8 cellular contexts compared by ENCODE assay signal in the genomic region with DNA sequence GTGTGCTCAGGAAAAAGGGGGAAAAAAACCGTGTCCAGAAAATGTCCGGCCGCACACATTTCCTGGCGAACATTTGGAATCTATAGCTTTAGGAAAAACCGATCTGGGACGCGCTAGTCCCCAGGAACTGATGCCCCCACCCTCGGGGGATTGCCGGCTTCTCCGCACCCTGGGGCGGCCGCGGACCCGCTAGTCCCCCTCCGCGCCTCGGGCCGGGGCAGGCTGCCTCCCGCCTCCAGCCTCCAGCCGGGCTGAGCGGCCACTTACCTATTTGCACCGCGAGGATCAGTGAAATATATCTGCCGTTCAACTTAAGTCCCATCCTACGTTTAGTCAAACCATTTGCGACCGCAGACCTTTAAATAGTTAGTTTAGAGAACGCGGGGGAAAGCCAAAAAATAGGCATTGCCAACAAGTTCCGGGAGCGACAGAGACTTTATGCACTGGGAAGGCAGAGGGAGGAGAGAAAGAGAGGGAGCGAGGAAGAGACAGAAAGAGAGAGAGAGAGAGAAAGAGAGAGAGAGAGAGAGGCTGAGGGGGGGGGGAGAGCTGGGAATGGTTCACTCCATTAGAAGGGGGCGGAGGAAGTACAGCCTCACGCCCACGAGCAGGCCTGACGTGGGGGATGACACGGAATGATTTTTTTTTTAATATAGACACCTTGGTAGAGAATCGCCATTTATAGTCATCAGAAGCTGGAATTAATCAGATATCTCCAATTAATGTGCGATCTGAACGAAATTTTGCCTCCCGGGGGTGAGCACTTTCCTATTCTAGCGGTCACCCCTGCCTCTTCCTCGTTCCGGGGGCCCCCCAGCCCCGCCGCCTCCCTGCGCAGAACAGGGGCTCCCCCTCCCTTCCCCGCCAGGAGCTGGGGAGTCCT. TPM values are rescaled to one million over a fixed set of nuclear protein-coding genes. Genes with fewer than 3 reads are reported as not detected.
DNase-seq lines count a peak whose midpoint lies in the region; ATAC-seq and TF ChIP-seq lines count a peak whose summit lies in the region.

A gene with protein sequence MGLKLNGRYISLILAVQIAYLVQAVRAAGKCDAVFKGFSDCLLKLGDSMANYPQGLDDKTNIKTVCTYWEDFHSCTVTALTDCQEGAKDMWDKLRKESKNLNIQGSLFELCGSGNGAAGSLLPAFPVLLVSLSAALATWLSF (minus strand): TSS at position 498 of the 883 bp plus-strand sequence. CDS start 176 bp downstream, at position 322.

- no peak for TF ChIP-seq CTCF in right atrium auricular region (IDR thresholded peaks at IDR 0.05)

- no peak within 1 kb of the TSS for H3K27ac ChIP-seq in CD8-positive, alpha-beta memory T cell (ENCODE audit: low read depth, low read length)
- H3K27ac ChIP-seq in right atrium auricular region, result peak within 1 kb of the TSS; percentile 60 to 63
- peak within 1 kb of the TSS; percentile 83 for H3K27ac ChIP-seq in skeletal muscle tissue (ENCODE audit: low read depth, low read length)

- H3K27me3 Mint-ChIP-seq in CD8-positive, alpha-beta memory T cell, result peaks cover 75 to 76% of the 10 kb centered on the region in 2 donors
- H3K27me3 Mint-ChIP-seq in activated CD4-positive, alpha-beta memory T cell treated with anti-CD3 and anti-CD28 coated beads, Interleukin-2, amount 10 ng/mL, durations not matched to agents 7 days and 5 days, result peaks cover 74% of the 10 kb centered on the region

- H3K9me3 Mint-ChIP-seq in CD8-positive, alpha-beta memory T cell, result peaks cover 4 to 36% (median 32%) of the 10 kb centered on the region in 5 donors
- H3K9me3 Mint-ChIP-seq in activated CD4-positive, alpha-beta memory T cell treated with anti-CD3 and anti-CD28 coated beads, Interleukin-2, amount 10 ng/mL, durations not matched to agents 7 days and 5 days, result no peaks in the 10 kb centered on the region

- H3K27me3 ChIP-seq in CD8-positive, alpha-beta memory T cell (ENCODE audit: insufficient read depth, low read length, poor library complexity, severe bottlenecking), result peaks cover 74% of the 10 kb centered on the region
- H3K27me3 ChIP-seq in right atrium auricular region, result peaks cover 63 to 84% of the 10 kb centered on the region in 2 donors
- peaks cover 82 to 92% (median 82%) of the 10 kb centered on the region in 3 donors for H3K27me3 ChIP-seq in skeletal muscle tissue (ENCODE audit: control insufficient read depth in 3 of 3, insufficient read depth in 3 of 3, low read length in 3 of 3)

- peak within 1 kb of the TSS; percentile 18 for H3K4me3 ChIP-seq in CD8-positive, alpha-beta memory T cell (ENCODE audit: low read length)
- H3K4me3 ChIP-seq in right atrium auricular region (peak within 1 kb of the TSS; percentile 37 to 51), skeletal muscle tissue (ENCODE audit: low read length in 3 of 3) (peak within 1 kb of the TSS; percentile 66 to 70 (median 68))

- peaks cover 61% of the 10 kb centered on the region for H3K4me1 ChIP-seq in CD8-positive, alpha-beta memory T cell (ENCODE audit: insufficient read depth, low read length)
- H3K4me1 ChIP-seq in right atrium auricular region, result peaks cover 0 to 60% of the 10 kb centered on the region in 2 donors
- peaks cover 33 to 49% (median 39%) of the 10 kb centered on the region in 3 donors for H3K4me1 ChIP-seq in skeletal muscle tissue (ENCODE audit: control insufficient read depth in 3 of 3, insufficient read depth in 3 of 3, low read length in 3 of 3)

- POLR2A ChIA-PET in CD8-positive, alpha-beta memory T cell (lab: Charles Lee), result no interaction called here
- POLR2A ChIA-PET in activated CD4-positive, alpha-beta memory T cell treated with anti-CD3 and anti-CD28 coated beads, Interleukin-2, amount 10 ng/mL, durations not matched to agents 7 days and 5 days (lab: Charles Lee), result interaction anchor here (0.6 kb wide), 2 partner anchors 11 to 155 kb away, joined by 3 read pairs; no protein-coding TSS in a partner anchor

- H3K36me3 Mint-ChIP-seq in CD8-positive, alpha-beta memory T cell, result peaks cover 0 to 9% (median 3%) of the 10 kb centered on the region in 3 donors
- H3K36me3 Mint-ChIP-seq in activated CD4-positive, alpha-beta memory T cell treated with anti-CD3 and anti-CD28 coated beads, Interleukin-2, amount 10 ng/mL, durations not matched to agents 7 days and 5 days (ENCODE audit: low read depth), result peaks cover 28% of the 10 kb centered on the region

- H3K9me3 ChIP-seq in CD8-positive, alpha-beta memory T cell (ENCODE audit: low read length), result no peaks in the 10 kb centered on the region
- H3K9me3 ChIP-seq in right atrium auricular region (no peaks in the 10 kb centered on the region), skeletal muscle tissue (ENCODE audit: control insufficient read depth in 3 of 3, low read length in 3 of 3) (peaks cover 0 to 6% (median 0%) of the 10 kb centered on the region in 3 donors)

- no peak for ATAC-seq in HG03039 (IDR thresholded peaks at IDR 0.05; ENCODE audit: unreplicated experiment)

- peak within 1 kb of the TSS in 2 of 3 donors; percentile 41 to 74 for H3K9ac ChIP-seq in skeletal muscle tissue (ENCODE audit: low read depth in 1 of 3, low read length in 3 of 3)

- no peaks in the 10 kb centered on the region for H3K36me3 ChIP-seq in CD8-positive, alpha-beta memory T cell (ENCODE audit: insufficient read depth, low read length)
- H3K36me3 ChIP-seq in right atrium auricular region (no peaks in the 10 kb centered on the region), skeletal muscle tissue (ENCODE audit: control insufficient read depth in 3 of 3, insufficient read depth in 3 of 3, low read length in 3 of 3) (no peaks in the 10 kb centered on the region)

- peaks cover 40 to 73% (median 53%) of the 10 kb centered on the region in 3 donors for H3K4me1 Mint-ChIP-seq in CD8-positive, alpha-beta memory T cell
- H3K4me1 Mint-ChIP-seq in activated CD4-positive, alpha-beta memory T cell treated with anti-CD3 and anti-CD28 coated beads, Interleukin-2, amount 10 ng/mL, durations not matched to agents 7 days and 5 days, result peaks cover 57% of the 10 kb centered on the region

- H3K27ac Mint-ChIP-seq in CD8-positive, alpha-beta memory T cell, result peak within 1 kb of the TSS in 3 of 8 donors; percentile 14 to 74 (median 63)
- no peak within 1 kb of the TSS for H3K27ac Mint-ChIP-seq in activated CD4-positive, alpha-beta memory T cell treated with anti-CD3 and anti-CD28 coated beads, Interleukin-2, amount 10 ng/mL, durations not matched to agents 7 days and 5 days

- DNase-seq in CD8-positive, alpha-beta memory T cell, result no peak
- peak; percentile 61 for DNase-seq in KBM-7
- no peak for DNase-seq in activated CD4-positive, alpha-beta memory T cell treated with anti-CD3 and anti-CD28 coated beads, Interleukin-2, amount 10 ng/mL, durations not matched to agents 7 days and 5 days
- DNase-seq in right atrium auricular region (ENCODE audit: low spot score), result no peak
- DNase-seq in cortex of kidney (lab: John Stamatoyannopoulos, UW), result no peak
- DNase-seq in midbrain (lab: John Stamatoyannopoulos, UW), result no peak

- peak within 1 kb of the TSS; percentile 71 to 90 (median 80) for H3K4me3 Mint-ChIP-seq in CD8-positive, alpha-beta memory T cell
- H3K4me3 Mint-ChIP-seq in activated CD4-positive, alpha-beta memory T cell treated with anti-CD3 and anti-CD28 coated beads, Interleukin-2, amount 10 ng/mL, durations not matched to agents 7 days and 5 days, result peak within 1 kb of the TSS; percentile 70

- in situ Hi-C loops in KBM-7 (cut with MboI; ENCODE audit: low pct_unique_long_range_greater_than_20kb, low sequenced_read_pairs), result no loop called here

- CTCF ChIA-PET in CD8-positive, alpha-beta memory T cell (lab: Charles Lee), result interaction anchor here (0.6 to 2.5 kb wide), 2 partner anchors 12 to 229 kb away, joined by 3 to 11 read pairs; no protein-coding TSS in a partner anchor
- CTCF ChIA-PET in activated CD4-positive, alpha-beta memory T cell treated with anti-CD3 and anti-CD28 coated beads, Interleukin-2, amount 10 ng/mL, durations not matched to agents 7 days and 5 days (lab: Charles Lee), result interaction anchor here (1.0 to 2.0 kb wide), 3 partner anchors 12 to 535 kb away, joined by 3 to 7 read pairs (median 4); no protein-coding TSS in a partner anchor

RNA-seq across cellular contexts. Expression of the gene that starts here (rescaled TPM):
- under 1 TPM in 1 of 2 experiments, not detected in 1; 0.24 TPM for total RNA-seq in CD8-positive, alpha-beta memory T cell
- 0.61 TPM for polyA plus RNA-seq in CD8-positive, alpha-beta memory T cell
- total RNA-seq in activated CD4-positive, alpha-beta memory T cell treated with anti-CD3 and anti-CD28 coated beads, Interleukin-2, amount 10 ng/mL, durations not matched to agents 7 days and 5 days, result 1 to 10 TPM; 3.2 to 4.1 TPM
- total RNA-seq in right atrium auricular region, result 1 to 10 TPM; 6.6 to 7.5 TPM
- total RNA-seq in skeletal muscle tissue, result 13.6 TPM

Comparison
In these comparisons a context has a peak if more than half of its experiments do, and no peak if none do; other contexts are left out.
1. H3K4me3 ChIP-seq: peak in every context shown above with its lines; median percentile 68 in skeletal muscle tissue; 44 in right atrium auricular region; 18 in CD8-positive, alpha-beta memory T cell.